24 cellular contexts compared by ENCODE assay signal in genomic region chr15:81789403-81789802, GRCh38.
"Had no signal": no experiment of that assay in that cellular context is flagged by ENCODE, and none has a peak within 500 bp of the region (broad histone marks: within the 10 kb centered on the region; RNA-seq: fewer than 3 reads in every experiment).

No MANE protein-coding gene starts in this region.

- H3K4me3 Mint-ChIP-seq: activated naive CD8-positive, alpha-beta T cell; activated T-cell treated with anti-CD3 and anti-CD28 coated beads, Interleukin-2, amount 50 U/mL, for 4 hours; nephron progenitor cell had no signal

- DNase-seq: activated CD4-positive, alpha-beta T cell treated with anti-CD3 and anti-CD28 coated beads for 4 hours; activated CD4-positive, alpha-beta T cell treated with anti-CD3 and anti-CD28 coated beads, Interleukin-2, amount 50 U/mL, for 48 hours; activated CD4-positive, CD25-positive, alpha-beta regulatory T cell; activated CD8-positive, alpha-beta memory T cell treated with anti-CD3 and anti-CD28 coated beads, Interleukin-2, amount 50 U/mL, for 48 hours; activated naive CD4-positive, alpha-beta T cell; activated T-cell treated with anti-CD3 and anti-CD28 coated beads, Interleukin-2, amount 50 U/mL, for 4 hours; adrenal gland; brain microvascular endothelial cell; central memory CD4-positive, alpha-beta T cell; heart right ventricle; left colon; mesenchymal stem cell; nephron progenitor cell; right cardiac atrium; stimulated activated CD4-positive, alpha-beta T cell treated with anti-CD3 and anti-CD28 coated beads, Interleukin-4, amount 100 ng/mL, for 24 hours; stimulated activated naive CD4-positive, alpha-beta T cell treated with Interleukin-2 at 50 U/mL for 16 hours; T1000; upper lobe of right lung had no signal

- H3K9me3 ChIP-seq: adrenal gland, ascending aorta, heart right ventricle, thoracic aorta, upper lobe of right lung had no signal

- H3K27me3 ChIP-seq: ascending aorta, brain microvascular endothelial cell, upper lobe of right lung had no signal

- H3K4me1 Mint-ChIP-seq: nephron progenitor cell had no signal

- H3K27ac Mint-ChIP-seq: activated naive CD8-positive, alpha-beta T cell; activated T-helper 2 cell treated with anti-CD3 and anti-CD28 coated beads, Interferon-gamma antibody, Interleukin-2, Interleukin-4, amounts not matched to agents 10 μg/mL and 5 μg/mL and 100 μg/mL, durations not matched to agents 14 hours and 24 hours and 36 hours; nephron progenitor cell had no signal

- ATAC-seq: activated T-cell treated with anti-CD3 and anti-CD28 coated beads, Interleukin-2, amount 50 U/mL, for 4 hours; heart right ventricle; left colon; right cardiac atrium; upper lobe of right lung had no signal

- H3K36me3 Mint-ChIP-seq: activated naive CD8-positive, alpha-beta T cell had no signal

- H3K9me3 Mint-ChIP-seq: activated T-cell treated with anti-CD3 and anti-CD28 coated beads, Interleukin-2, amount 50 U/mL, for 4 hours; activated T-helper 2 cell treated with anti-CD3 and anti-CD28 coated beads, Interferon-gamma antibody, Interleukin-2, Interleukin-4, amounts not matched to agents 10 μg/mL and 5 μg/mL and 100 μg/mL, durations not matched to agents 14 hours and 24 hours and 36 hours had no signal

- H3K36me3 ChIP-seq: adrenal gland, ascending aorta, brain microvascular endothelial cell, heart right ventricle, thoracic aorta, upper lobe of right lung had no signal

- H3K4me3 ChIP-seq: adrenal gland, ascending aorta, heart right ventricle, thoracic aorta, upper lobe of right lung had no signal

- H3K4me1 ChIP-seq: adrenal gland, ascending aorta, heart right ventricle, parathyroid adenoma, upper lobe of right lung had no signal

- H3K27ac ChIP-seq: adrenal gland, ascending aorta, brain microvascular endothelial cell, epithelial cell of prostate, heart right ventricle, parathyroid adenoma, thoracic aorta, upper lobe of right lung had no signal
